9 cellular contexts compared by ENCODE assay signal in genomic region chr3:23735062-23735461, GRCh38.
"Had no signal": no experiment of that assay in that cellular context is flagged by ENCODE, and none has a peak within 500 bp of the region (broad histone marks: within the 10 kb centered on the region; RNA-seq: fewer than 3 reads in every experiment).

No MANE protein-coding gene starts in this region.

- H3K9me3 ChIP-seq: psoas muscle, testis had no signal

- ATAC-seq: psoas muscle had no signal

- H3K27ac ChIP-seq: psoas muscle, testis had no signal

- DNase-seq: activated B cell treated with CpG ODN at 0.5 μM for 24 hours; activated CD4-positive, alpha-beta T cell treated with anti-CD3 and anti-CD28 coated beads, Interleukin-2, amount 10 ng/mL, durations not matched to agents 7 days and 5 days; activated CD8-positive, alpha-beta memory T cell treated with anti-CD3 and anti-CD28 coated beads for 24 hours; activated naive CD4-positive, alpha-beta T cell treated with anti-CD3 and anti-CD28 coated beads, Interleukin-2, amount 10 ng/mL, durations not matched to agents 7 days and 5 days; foreskin fibroblast; psoas muscle; stimulated activated CD4-positive, alpha-beta T cell treated with anti-CD3 and anti-CD28 coated beads, Interleukin-4, amount 100 ng/mL, for 1 hour; stimulated activated CD8-positive, alpha-beta memory T cell treated with anti-CD3 and anti-CD28 coated beads, Interleukin-4, amount 100 ng/mL, for 48 hours; testis had no signal

- H3K4me3 ChIP-seq: psoas muscle, testis had no signal

- H3K27me3 ChIP-seq: testis had no signal
